16 cellular contexts compared by ENCODE assay signal in genomic region chr20:20303742-20304141, GRCh38.
DNase-seq lines count a peak whose midpoint lies in the region; ATAC-seq lines count a peak whose summit lies in the region.
"Had no signal": no experiment of that assay in that cellular context is flagged by ENCODE, and none has a peak within 500 bp of the region (broad histone marks: within the 10 kb centered on the region; RNA-seq: fewer than 3 reads in every experiment).

No MANE protein-coding gene starts in this region.

- in situ Hi-C loops in G401 (cut with HindIII; ENCODE audit: low sequenced_read_pairs), result no loop called here

- no peak overlapping the region for H2BK12ac ChIP-seq in neuronal stem cell (ENCODE audit: low read length)

- no peaks in the 10 kb centered on the region for H3K9me3 ChIP-seq in neuronal stem cell (replicated peaks in 1 of 2; ENCODE audit: control insufficient read depth in 2 of 2, insufficient read depth in 1 of 2, low read depth in 1 of 2, low read length in 2 of 2)
- H3K9me3 ChIP-seq: SJCRH30 had no signal

- H3K9ac ChIP-seq in neuronal stem cell (ENCODE audit: low read depth, low read length, poor library complexity), result peak overlapping the region; percentile 35

- H4K91ac ChIP-seq in neuronal stem cell (ENCODE audit: low read depth, low read length, poor library complexity), result no peak overlapping the region

- H3K27me3 ChIP-seq in neuronal stem cell (ENCODE audit: control insufficient read depth in 3 of 3, insufficient read depth in 3 of 3, low read depth in 1 of 3, low read length in 3 of 3), result peaks cover 0 to 12% (median 0%) of the 10 kb centered on the region in 3 experiments
- H3K27me3 ChIP-seq: dorsolateral prefrontal cortex had no signal

- DNase-seq in G401 (ENCODE audit: low spot score) (peak; percentile 49), NOMO-1 (lab: John Stamatoyannopoulos, UW; ENCODE audit: unreplicated experiment in 2 of 2) (peak; percentile 55 to 83), globus pallidus (ENCODE audit: low spot score) (peak; percentile 38), neuronal stem cell (ENCODE audit: low spot score) (no peak), ureter (ENCODE audit: low spot score) (no peak)
- DNase-seq in natural killer cell treated with Interleukin-12 subunit alpha and Interleukin-12 subunit beta and Interleukin-15 and Interleukin-18, amount 100 ng/mL, for 72 hours (ENCODE audit: low spot score), result no peak
- DNase-seq: activated CD8-positive, alpha-beta memory T cell treated with anti-CD3 and anti-CD28 coated beads, Interleukin-2, amount 50 U/mL, for 4 hours; activated naive CD4-positive, alpha-beta T cell treated with anti-CD3 and anti-CD28 coated beads, Interleukin-2, amount 50 U/mL, for 16 hours; midbrain; MM.1S; SJCRH30; stimulated activated CD4-positive, alpha-beta T cell treated with anti-CD3 and anti-CD28 coated beads, Interleukin-2, amount 100 ng/mL, for 48 hours; stimulated activated CD8-positive, alpha-beta memory T cell treated with anti-CD3 and anti-CD28 coated beads, Interleukin-4, amount 100 ng/mL, for 48 hours had no signal

- no peaks in the 10 kb centered on the region for H3K4me1 Mint-ChIP-seq in natural killer cell treated with Interleukin-12 subunit alpha and Interleukin-12 subunit beta and Interleukin-15 and Interleukin-18, amount 100 ng/mL, for 72 hours (ENCODE audit: low read depth in 2 of 2)

- H2BK15ac ChIP-seq in neuronal stem cell (ENCODE audit: low read length), result peak overlapping the region; percentile 51

- H3K4me3 Mint-ChIP-seq in natural killer cell treated with Interleukin-12 subunit alpha and Interleukin-12 subunit beta and Interleukin-15 and Interleukin-18, amount 100 ng/mL, for 72 hours, result no peak overlapping the region

- no peak overlapping the region for H2AFZ ChIP-seq in neuronal stem cell (ENCODE audit: low read length)

- no peak overlapping the region for H3K4me2 ChIP-seq in neuronal stem cell (ENCODE audit: insufficient read depth, low read length, poor library complexity, severe bottlenecking)

- H3K27ac Mint-ChIP-seq in natural killer cell treated with Interleukin-12 subunit alpha and Interleukin-12 subunit beta and Interleukin-15 and Interleukin-18, amount 100 ng/mL, for 72 hours, result no peak overlapping the region

- H3K79me1 ChIP-seq in neuronal stem cell (ENCODE audit: low read depth, low read length), result no peaks in the 10 kb centered on the region

- ATAC-seq in GM18909 (IDR thresholded peaks at IDR 0.05; ENCODE audit: poor library complexity, unreplicated experiment) (no peak), HG03159 (IDR thresholded peaks at IDR 0.05; ENCODE audit: unreplicated experiment) (no peak)
- no peak for ATAC-seq in natural killer cell treated with Interleukin-12 subunit alpha and Interleukin-12 subunit beta and Interleukin-15 and Interleukin-18, amount 100 ng/mL, for 72 hours

- H3K27ac ChIP-seq in neuronal stem cell (replicated peaks; ENCODE audit: low read length), result no peak overlapping the region
- H3K27ac ChIP-seq: dorsolateral prefrontal cortex, SJCRH30 had no signal

- peak overlapping the region; percentile 75 for H3K23ac ChIP-seq in neuronal stem cell (ENCODE audit: low read depth, low read length, poor library complexity)

- H2BK5ac ChIP-seq in neuronal stem cell (ENCODE audit: low read length), result no peak overlapping the region

- no peaks in the 10 kb centered on the region for H3K9me3 Mint-ChIP-seq in natural killer cell treated with Interleukin-12 subunit alpha and Interleukin-12 subunit beta and Interleukin-15 and Interleukin-18, amount 100 ng/mL, for 72 hours

- WGBS in neuronal stem cell (ENCODE audit: extremely low coverage in 2 of 2, insufficient read length in 2 of 2, insufficient replicate concordance in 1 of 2), 2 donors, result no CpG with 5 or more reads among the region's 15 CpGs

- H3K4me1 ChIP-seq in neuronal stem cell (ENCODE audit: control insufficient read depth in 2 of 2, insufficient read depth in 1 of 2, low read depth in 1 of 2, low read length in 2 of 2), result peaks cover 0 to 2% of the 10 kb centered on the region in 2 donors
- H3K4me1 ChIP-seq: SJCRH30 had no signal

- H3K36me3 Mint-ChIP-seq in natural killer cell treated with Interleukin-12 subunit alpha and Interleukin-12 subunit beta and Interleukin-15 and Interleukin-18, amount 100 ng/mL, for 72 hours, result no peaks in the 10 kb centered on the region

- H3K36me3 ChIP-seq in neuronal stem cell (replicated peaks in 1 of 2; ENCODE audit: control insufficient read depth in 2 of 2, insufficient read depth in 2 of 2, low read length in 2 of 2), result no peaks in the 10 kb centered on the region
- H3K36me3 ChIP-seq: SJCRH30 had no signal

- no peak overlapping the region for H4K8ac ChIP-seq in neuronal stem cell (ENCODE audit: low read depth, low read length)

- no peak overlapping the region for H3K4me3 ChIP-seq in neuronal stem cell (ENCODE audit: low read length in 2 of 2)
- H3K4me3 ChIP-seq: SJCRH30 had no signal

- H3K27me3 Mint-ChIP-seq in natural killer cell treated with Interleukin-12 subunit alpha and Interleukin-12 subunit beta and Interleukin-15 and Interleukin-18, amount 100 ng/mL, for 72 hours, result peaks cover 12 to 13% of the 10 kb centered on the region in 2 donors

- H2AK5ac ChIP-seq in neuronal stem cell (ENCODE audit: low read depth, low read length), result peak overlapping the region; percentile 42

- H3K4ac ChIP-seq in neuronal stem cell (ENCODE audit: low read length), result no peak overlapping the region

- H3K14ac ChIP-seq in neuronal stem cell (ENCODE audit: low read length), result no peak overlapping the region

- H2BK120ac ChIP-seq in neuronal stem cell (ENCODE audit: low read depth, low read length), result peak overlapping the region; percentile 5

- peak overlapping the region; percentile 8 for H3K18ac ChIP-seq in neuronal stem cell (ENCODE audit: low read length)

Comparison
In these comparisons a context has a peak if more than half of its experiments do, and no peak if none do; other contexts are left out.
1. DNase-seq: peak in G401 (single experiment), NOMO-1 (2 of 2) and globus pallidus (single experiment); none in neuronal stem cell (single experiment), ureter (single experiment) and natural killer cell treated with Interleukin-12 subunit alpha and Interleukin-12 subunit beta and Interleukin-15 and Interleukin-18, amount 100 ng/mL, for 72 hours (single experiment).